ENCODE assay signal across 8 cellular contexts in genomic region chr11:132402056-132402684, GRCh38.
DNase-seq lines count a peak whose midpoint lies in the region; ATAC-seq and TF ChIP-seq lines count a peak whose summit lies in the region.

No MANE protein-coding gene starts in this region.

- H3K36me3 Mint-ChIP-seq in activated CD8-positive, alpha-beta memory T cell treated with anti-CD3 and anti-CD28 coated beads, Interleukin-2, amount 10 ng/mL, durations not matched to agents 7 days and 5 days: no peaks in the 10 kb centered on the region
- no peaks in the 10 kb centered on the region for H3K36me3 Mint-ChIP-seq in activated naive CD4-positive, alpha-beta T cell treated with anti-CD3 and anti-CD28 coated beads for 36 hours (ENCODE audit: low read depth)

- peak; percentile 68 for DNase-seq in activated CD8-positive, alpha-beta memory T cell treated with anti-CD3 and anti-CD28 coated beads, Interleukin-2, amount 10 ng/mL, durations not matched to agents 7 days and 5 days
- DNase-seq in activated CD8-positive, alpha-beta memory T cell treated with anti-CD3 and anti-CD28 coated beads for 24 hours: no peak
- peak; percentile 77 for DNase-seq in NCI-H2227 treated with DMSO at 0.1 percent for 48 hours (lab: John Stamatoyannopoulos, UW)
- peak; percentile 57 for DNase-seq in brain microvascular endothelial cell
- DNase-seq in middle frontal gyrus (ENCODE audit: extremely low spot score, low spot score): peak; percentile 42
- DNase-seq in activated naive CD4-positive, alpha-beta T cell treated with anti-CD3 and anti-CD28 coated beads for 36 hours: no peak
- DNase-seq in NOMO-1 (lab: John Stamatoyannopoulos, UW; ENCODE audit: unreplicated experiment in 2 of 2): no peak

- in situ Hi-C loops in brain microvascular endothelial cell (cut with HindIII; ENCODE audit: low pct_ligation_motif_present, low sequenced_read_pairs): no loop called here

- H3K27ac ChIP-seq in brain microvascular endothelial cell: no peak overlapping the region

- no peak overlapping the region for H3K4me3 ChIP-seq in brain microvascular endothelial cell (ENCODE audit: low read depth, low read length)

- H3K27ac Mint-ChIP-seq in activated CD8-positive, alpha-beta memory T cell treated with anti-CD3 and anti-CD28 coated beads, Interleukin-2, amount 10 ng/mL, durations not matched to agents 7 days and 5 days: no peak overlapping the region
- no peak overlapping the region for H3K27ac Mint-ChIP-seq in activated naive CD4-positive, alpha-beta T cell treated with anti-CD3 and anti-CD28 coated beads for 36 hours

- H3K4me1 Mint-ChIP-seq in activated CD8-positive, alpha-beta memory T cell treated with anti-CD3 and anti-CD28 coated beads, Interleukin-2, amount 10 ng/mL, durations not matched to agents 7 days and 5 days: peaks cover 3% of the 10 kb centered on the region
- H3K4me1 Mint-ChIP-seq in activated naive CD4-positive, alpha-beta T cell treated with anti-CD3 and anti-CD28 coated beads for 36 hours (ENCODE audit: low read depth): no peaks in the 10 kb centered on the region

- intact Hi-C loops in activated naive CD4-positive, alpha-beta T cell treated with anti-CD3 and anti-CD28 coated beads for 36 hours (cut with micrococcal nuclease): no loop called here

- CTCF ChIA-PET in activated CD8-positive, alpha-beta memory T cell treated with anti-CD3 and anti-CD28 coated beads, Interleukin-2, amount 10 ng/mL, durations not matched to agents 7 days and 5 days (lab: Charles Lee): interaction anchor here (0.8 to 4.5 kb wide), 3 partner anchors 10 to 122 kb away, joined by 4 to 26 read pairs (median 4); no protein-coding TSS in a partner anchor
- CTCF ChIA-PET in activated naive CD4-positive, alpha-beta T cell treated with anti-CD3 and anti-CD28 coated beads for 36 hours (lab: Charles Lee): no interaction called here

- H3K27me3 Mint-ChIP-seq in activated CD8-positive, alpha-beta memory T cell treated with anti-CD3 and anti-CD28 coated beads, Interleukin-2, amount 10 ng/mL, durations not matched to agents 7 days and 5 days: peaks cover 10% of the 10 kb centered on the region
- H3K27me3 Mint-ChIP-seq in activated naive CD4-positive, alpha-beta T cell treated with anti-CD3 and anti-CD28 coated beads for 36 hours (ENCODE audit: low read depth): peaks cover 4% of the 10 kb centered on the region

- TF ChIP-seq CTCF in brain microvascular endothelial cell (IDR thresholded peaks at IDR 0.05; ENCODE audit: low read depth, low read length, missing control alignments): peak; percentile 85

- H3K4me3 Mint-ChIP-seq in activated CD8-positive, alpha-beta memory T cell treated with anti-CD3 and anti-CD28 coated beads, Interleukin-2, amount 10 ng/mL, durations not matched to agents 7 days and 5 days: no peak overlapping the region
- H3K4me3 Mint-ChIP-seq in activated naive CD4-positive, alpha-beta T cell treated with anti-CD3 and anti-CD28 coated beads for 36 hours: no peak overlapping the region

- peaks cover 6% of the 10 kb centered on the region for H3K27me3 ChIP-seq in brain microvascular endothelial cell (replicated peaks)

- H3K9me3 Mint-ChIP-seq in activated CD8-positive, alpha-beta memory T cell treated with anti-CD3 and anti-CD28 coated beads, Interleukin-2, amount 10 ng/mL, durations not matched to agents 7 days and 5 days (ENCODE audit: low read depth): no peaks in the 10 kb centered on the region
- peaks cover 7% of the 10 kb centered on the region for H3K9me3 Mint-ChIP-seq in activated naive CD4-positive, alpha-beta T cell treated with anti-CD3 and anti-CD28 coated beads for 36 hours

- H3K36me3 ChIP-seq in brain microvascular endothelial cell (replicated peaks): no peaks in the 10 kb centered on the region

- ATAC-seq in activated CD8-positive, alpha-beta memory T cell treated with anti-CD3 and anti-CD28 coated beads, Interleukin-2, amount 10 ng/mL, durations not matched to agents 7 days and 5 days: peak; percentile 87
- ATAC-seq in HG03025 (IDR thresholded peaks at IDR 0.05; ENCODE audit: low FRiP score, unreplicated experiment): peak; percentile 97

Comparison
In these comparisons a context has a peak if more than half of its experiments do, and no peak if none do; other contexts are left out.
1. DNase-seq: peak in activated CD8-positive, alpha-beta memory T cell treated with anti-CD3 and anti-CD28 coated beads, Interleukin-2, amount 10 ng/mL, durations not matched to agents 7 days and 5 days (single experiment), NCI-H2227 treated with DMSO at 0.1 percent for 48 hours (single experiment), brain microvascular endothelial cell (single experiment) and middle frontal gyrus (single experiment); none in activated CD8-positive, alpha-beta memory T cell treated with anti-CD3 and anti-CD28 coated beads for 24 hours (single experiment), activated naive CD4-positive, alpha-beta T cell treated with anti-CD3 and anti-CD28 coated beads for 36 hours (single experiment) and NOMO-1 (0 of 2).